ENCODE assay signal across 15 cellular contexts in genomic region chr22:37239336-37240239, GRCh38. TPM values are rescaled to one million over a fixed set of nuclear protein-coding genes. Genes with fewer than 3 reads are reported as not detected.
A peak's percentile ranks its signal among the peaks of the same experiment; 100 is the strongest.
DNase-seq lines count a peak whose midpoint lies in the region; ATAC-seq, FAIRE-seq and TF ChIP-seq lines count a peak whose summit lies in the region.
"Had no signal": no experiment of that assay in that cellular context is flagged by ENCODE, and none has a peak within 500 bp of the region (broad histone marks: within the 10 kb centered on the region; RNA-seq: fewer than 3 reads in every experiment).

No MANE protein-coding gene starts in this region.

- H2AFZ ChIP-seq in GM23248, result no peak overlapping the region

- no peaks in the 10 kb centered on the region for H3K79me2 ChIP-seq in GM23248 (ENCODE audit: insufficient read depth)

- H3K27ac ChIP-seq in BLaER1 (peak overlapping the region; percentile 90), lower lobe of right lung (no peak overlapping the region), GM23248 (no peak overlapping the region)
- H3K27ac ChIP-seq: KMS-11, vagina had no signal

- no peak for TF ChIP-seq CTCF in lower lobe of right lung (IDR thresholded peaks at IDR 0.05)

- peaks cover 85% of the 10 kb centered on the region for H3K36me3 Mint-ChIP-seq in activated CD8-positive, alpha-beta memory T cell treated with anti-CD3 and anti-CD28 coated beads, Interleukin-2, amount 10 ng/mL, durations not matched to agents 7 days and 5 days

- peak overlapping the region; percentile 100 for H3K4me3 Mint-ChIP-seq in activated CD8-positive, alpha-beta memory T cell treated with anti-CD3 and anti-CD28 coated beads, Interleukin-2, amount 10 ng/mL, durations not matched to agents 7 days and 5 days

- no peak for FAIRE-seq in GM12892 (lab: Jason Lieb, UNC)

- CTCF ChIA-PET in activated CD8-positive, alpha-beta memory T cell treated with anti-CD3 and anti-CD28 coated beads, Interleukin-2, amount 10 ng/mL, durations not matched to agents 7 days and 5 days (lab: Charles Lee), result interaction anchor here (0.9 to 9.9 kb wide), 6 partner anchors 8 to 75 kb away, joined by 3 to 112 read pairs (median 9); partner anchors contain the start of gene CYTH4

- no peaks in the 10 kb centered on the region for H3K9me3 Mint-ChIP-seq in activated CD8-positive, alpha-beta memory T cell treated with anti-CD3 and anti-CD28 coated beads, Interleukin-2, amount 10 ng/mL, durations not matched to agents 7 days and 5 days (ENCODE audit: low read depth)

- H3K4me1 ChIP-seq in BLaER1, result peaks cover 92% of the 10 kb centered on the region
- peaks cover 24% of the 10 kb centered on the region for H3K4me1 ChIP-seq in lower lobe of right lung
- H3K4me1 ChIP-seq in GM23248 (ENCODE audit: insufficient read depth), result peaks cover 19% of the 10 kb centered on the region
- H3K4me1 ChIP-seq: vagina had no signal

- peaks cover 75% of the 10 kb centered on the region for H3K4me1 Mint-ChIP-seq in activated CD8-positive, alpha-beta memory T cell treated with anti-CD3 and anti-CD28 coated beads, Interleukin-2, amount 10 ng/mL, durations not matched to agents 7 days and 5 days

- 63 to 84% methylated on average over 8 to 10 of the region's 10 CpGs for WGBS in GM23248 (ENCODE audit: low coverage in 1 of 2, low lambda C conversion rate in 2 of 2, missing lambda C conversion rate in 2 of 2), 2 experiments

- H3F3A ChIP-seq in GM23248 (ENCODE audit: insufficient read depth), result no peaks in the 10 kb centered on the region

- DNase-seq in GM12892 (ENCODE audit: insufficient read length) (no peak), lower lobe of right lung (peak; percentile 33), GM23248 (no peak), left lobe of liver (ENCODE audit: low spot score) (no peak), head of caudate nucleus (no peak)
- DNase-seq in activated CD8-positive, alpha-beta memory T cell treated with anti-CD3 and anti-CD28 coated beads, Interleukin-2, amount 10 ng/mL, durations not matched to agents 7 days and 5 days, result no peak
- DNase-seq: AML-193, NCI-H187, NCI-H510A treated with DMSO at 0.1 percent for 48 hours, retina had no signal

- in situ Hi-C loops in GM23248 (cut with MboI), result no loop called here

- H3K4me3 ChIP-seq in BLaER1, result 0 out of 2 replicates have a peak overlapping the region, but pooled peaks have one; percentile 4
- no peak overlapping the region for H3K4me3 ChIP-seq in lower lobe of right lung
- H3K4me3 ChIP-seq in GM23248, result no peak overlapping the region
- H3K4me3 ChIP-seq: vagina had no signal

- TF ChIP-seq POLR2A in GM12892 (IDR thresholded peaks at IDR 0.05; ENCODE audit: low read depth, low read length), result peak; percentile 14; the same call in 1 of the 2 replicates

- H3K9me2 ChIP-seq in GM23248 (ENCODE audit: insufficient read depth), result no peaks in the 10 kb centered on the region

- peak overlapping the region; percentile 98 for H3K27ac Mint-ChIP-seq in activated CD8-positive, alpha-beta memory T cell treated with anti-CD3 and anti-CD28 coated beads, Interleukin-2, amount 10 ng/mL, durations not matched to agents 7 days and 5 days

- H3K9me3 ChIP-seq in BLaER1, result no peaks in the 10 kb centered on the region
- H3K9me3 ChIP-seq in lower lobe of right lung, result no peaks in the 10 kb centered on the region
- no peaks in the 10 kb centered on the region for H3K9me3 ChIP-seq in GM23248 (ENCODE audit: low read depth)
- H3K9me3 ChIP-seq: vagina had no signal

- H3K36me3 ChIP-seq in BLaER1, result peaks cover 69% of the 10 kb centered on the region
- peaks cover 11% of the 10 kb centered on the region for H3K36me3 ChIP-seq in lower lobe of right lung
- no peaks in the 10 kb centered on the region for H3K36me3 ChIP-seq in GM23248 (ENCODE audit: low read depth)
- H3K36me3 ChIP-seq: vagina had no signal

- H3K4me2 ChIP-seq in BLaER1, result peak overlapping the region; percentile 100
- H3K4me2 ChIP-seq in GM23248 (ENCODE audit: unreplicated experiment), result no peak overlapping the region
- H3K4me2 ChIP-seq: KMS-11 had no signal

- no peak for ATAC-seq in activated CD8-positive, alpha-beta memory T cell treated with anti-CD3 and anti-CD28 coated beads, Interleukin-2, amount 10 ng/mL, durations not matched to agents 7 days and 5 days
- ATAC-seq in lower lobe of right lung (no peak), GM21737 (IDR thresholded peaks at IDR 0.05; ENCODE audit: unreplicated experiment) (no peak), left lobe of liver (no peak)

- intact Hi-C loops in lower lobe of right lung (cut with DNase I) (no loop called here), head of caudate nucleus (cut with DNase I) (no loop called here)

- no peaks in the 10 kb centered on the region for H3K27me3 Mint-ChIP-seq in activated CD8-positive, alpha-beta memory T cell treated with anti-CD3 and anti-CD28 coated beads, Interleukin-2, amount 10 ng/mL, durations not matched to agents 7 days and 5 days

- peak overlapping the region; percentile 47; the same call in 1 of the 2 replicates for H3K9ac ChIP-seq in BLaER1
- no peak overlapping the region for H3K9ac ChIP-seq in GM23248
- H3K9ac ChIP-seq: KMS-11 had no signal

- H3K27me3 ChIP-seq in BLaER1, result no peaks in the 10 kb centered on the region
- H3K27me3 ChIP-seq in lower lobe of right lung (ENCODE audit: low read depth), result peaks cover 55% of the 10 kb centered on the region
- H3K27me3 ChIP-seq in GM23248 (replicated peaks; ENCODE audit: insufficient read depth), result no peaks in the 10 kb centered on the region
- H3K27me3 ChIP-seq: vagina had no signal

- H4K20me1 ChIP-seq in BLaER1, result peaks cover 75% of the 10 kb centered on the region
- no peaks in the 10 kb centered on the region for H4K20me1 ChIP-seq in GM23248 (ENCODE audit: insufficient read depth)

RNA-seq across cellular contexts. Expression of gene RAC2, which starts 4.5 kb away (rescaled TPM):
- polyA plus RNA-seq in GM12892 (2012; ENCODE audit: missing spikeins), result 247 TPM
- total RNA-seq in activated CD8-positive, alpha-beta memory T cell treated with anti-CD3 and anti-CD28 coated beads, Interleukin-2, amount 10 ng/mL, durations not matched to agents 7 days and 5 days, result 100 to 1,000 TPM; 834 to 907 TPM
- 111 TPM for total RNA-seq in lower lobe of right lung
- 32.8 and 35.1 TPM in 2 replicates for total RNA-seq in GM23248 (2014; rRNA removed; shearing (Covaris generic))
- polyA plus RNA-seq in GM23248 (2016; fragmentation: Nextera tagmentation; extraction: Ambion mirVana), result 34.9 and 36.3 TPM in 2 replicates
- 4.5 TPM for total RNA-seq in left lobe of liver

RNA-seq across cellular contexts. Expression of gene SSTR3, which starts 27.3 kb away (rescaled TPM):
- polyA plus RNA-seq in GM12892 (2012; ENCODE audit: missing spikeins), result 2.8 TPM
- 1 to 10 TPM; 1.3 to 2.2 TPM for total RNA-seq in activated CD8-positive, alpha-beta memory T cell treated with anti-CD3 and anti-CD28 coated beads, Interleukin-2, amount 10 ng/mL, durations not matched to agents 7 days and 5 days
- total RNA-seq in lower lobe of right lung, result not detected
- total RNA-seq in GM23248 (2014; rRNA removed; shearing (Covaris generic)), result not detected in 2 replicates
- polyA plus RNA-seq in GM23248 (2016; fragmentation: Nextera tagmentation; extraction: Ambion mirVana), result not detected in 2 replicates
- total RNA-seq in left lobe of liver, result not detected
- total RNA-seq: endothelial cell of umbilical vein, vagina had no signal
- polyA plus RNA-seq: endothelial cell of umbilical vein had no signal

RNA-seq across cellular contexts. Expression of gene CYTH4, which starts 42.7 kb away (rescaled TPM):
- 12.8 TPM for polyA plus RNA-seq in GM12892 (2012; ENCODE audit: missing spikeins)
- total RNA-seq in activated CD8-positive, alpha-beta memory T cell treated with anti-CD3 and anti-CD28 coated beads, Interleukin-2, amount 10 ng/mL, durations not matched to agents 7 days and 5 days, result 100 to 1,000 TPM in 1 of 2 experiments, 10 to 100 TPM in 1; 97.8 to 123 TPM
- total RNA-seq in lower lobe of right lung (45.4 TPM), left lobe of liver (5.2 TPM)
- not detected in 2 replicates for total RNA-seq in GM23248 (2014; rRNA removed; shearing (Covaris generic))
- polyA plus RNA-seq in GM23248 (2016; fragmentation: Nextera tagmentation; extraction: Ambion mirVana), result not detected in 2 replicates
- total RNA-seq: endothelial cell of umbilical vein had no signal

RNA-seq across cellular contexts. Expression of gene C1QTNF6, which starts 51.5 kb away (rescaled TPM):
- polyA plus RNA-seq in GM12892 (2012; ENCODE audit: missing spikeins), result 4.9 TPM
- 1 to 10 TPM; 6.7 to 7.4 TPM for total RNA-seq in activated CD8-positive, alpha-beta memory T cell treated with anti-CD3 and anti-CD28 coated beads, Interleukin-2, amount 10 ng/mL, durations not matched to agents 7 days and 5 days
- total RNA-seq in lower lobe of right lung (5.3 TPM), left lobe of liver (12.6 TPM)
- 3.4 and 4.0 TPM in 2 replicates for total RNA-seq in GM23248 (2014; rRNA removed; shearing (Covaris generic))
- 8.9 and 9.8 TPM in 2 replicates for polyA plus RNA-seq in GM23248 (2016; fragmentation: Nextera tagmentation; extraction: Ambion mirVana)
